17 cellular contexts compared by ENCODE assay signal in genomic region chr4:38050560-38051350, GRCh38.
DNase-seq lines count a peak whose midpoint lies in the region; ATAC-seq, FAIRE-seq and TF ChIP-seq lines count a peak whose summit lies in the region.
"Had no signal": no experiment of that assay in that cellular context is flagged by ENCODE, and none has a peak within 500 bp of the region (broad histone marks: within the 10 kb centered on the region; RNA-seq: fewer than 3 reads in every experiment).

No MANE protein-coding gene starts in this region.

- peaks cover 2% of the 10 kb centered on the region for H3K79me2 ChIP-seq in osteoblast (ENCODE audit: insufficient read depth, low read length)

- H3K4me3 ChIP-seq in osteoblast (ENCODE audit: insufficient read depth, low read length) (no peak overlapping the region), aorta (ENCODE audit: low read length in 2 of 2) (no peak overlapping the region), kidney (ENCODE audit: low read length in 2 of 2) (no peak overlapping the region)
- H3K4me3 ChIP-seq: suprapubic skin had no signal

- ATAC-seq in Right ventricle myocardium inferior = peak; percentile 43
- ATAC-seq in aorta (ENCODE audit: low FRiP score) = peak; percentile 26
- ATAC-seq: CD8-positive, alpha-beta T cell had no signal

- no peaks in the 10 kb centered on the region for H4K20me1 ChIP-seq in osteoblast (ENCODE audit: insufficient read depth, low read length)

- H3K4me1 ChIP-seq in osteoblast (ENCODE audit: insufficient read depth, low read length) = no peaks in the 10 kb centered on the region
- peaks cover 0 to 2% of the 10 kb centered on the region in 2 donors for H3K4me1 ChIP-seq in aorta (ENCODE audit: control insufficient read depth in 1 of 2, insufficient read depth in 2 of 2, low read length in 2 of 2)
- H3K4me1 ChIP-seq in kidney (ENCODE audit: control insufficient read depth in 1 of 2, insufficient read depth in 1 of 2, low read depth in 1 of 2, low read length in 2 of 2) = peaks cover 0 to 13% of the 10 kb centered on the region in 2 donors
- H3K4me1 ChIP-seq: suprapubic skin had no signal

- H3K9ac ChIP-seq in kidney (ENCODE audit: low read length in 2 of 2) = no peak overlapping the region

- 43 to 49% methylated on average over 10 of the region's 10 CpGs for WGBS in aorta, 2 donors

- FAIRE-seq in kidney (lab: Jason Lieb, UNC) = no peak
- FAIRE-seq: endometrium had no signal

- H3K27me3 ChIP-seq in osteoblast (ENCODE audit: insufficient read depth, low read length) = no peaks in the 10 kb centered on the region
- no peaks in the 10 kb centered on the region for H3K27me3 ChIP-seq in aorta (ENCODE audit: control insufficient read depth in 1 of 2, insufficient read depth in 2 of 2, low read length in 1 of 2)
- H3K27me3 ChIP-seq: suprapubic skin had no signal

- H3K27ac ChIP-seq in osteoblast (ENCODE audit: low read depth, low read length) (peak overlapping the region; percentile 5), aorta (ENCODE audit: low read depth in 1 of 2, low read length in 2 of 2) (no peak overlapping the region), kidney (ENCODE audit: low read depth in 2 of 2, low read length in 2 of 2) (peak overlapping the region in 1 of 2 donors; percentile 42)

- peak overlapping the region; percentile 14 for H2AFZ ChIP-seq in osteoblast (ENCODE audit: low read length)

- H3K9me3 ChIP-seq in osteoblast (ENCODE audit: low read depth, low read length) (no peaks in the 10 kb centered on the region), aorta (ENCODE audit: control insufficient read depth, low read length) (no peaks in the 10 kb centered on the region), kidney (ENCODE audit: control insufficient read depth in 1 of 2, low read length in 2 of 2) (no peaks in the 10 kb centered on the region)
- H3K9me3 ChIP-seq: suprapubic skin had no signal

- TF ChIP-seq CTCF in osteoblast (IDR thresholded peaks at IDR 0.05; ENCODE audit: extremely low read depth, low read depth, low read length) (no peak), kidney (IDR thresholded peaks at IDR 0.05; ENCODE audit: borderline replicate concordance, extremely low read depth, insufficient read depth) (no peak)

- H3K4me2 ChIP-seq in osteoblast (ENCODE audit: insufficient read depth, low read length) = no peak overlapping the region

- intact Hi-C loops in Right ventricle myocardium inferior (cut with DNase I) = no loop called here
- intact Hi-C loops in cardiac septum (cut with DNase I) = no loop called here
- intact Hi-C loops in aorta (cut with DNase I) = no loop called here
- intact Hi-C loops in kidney (cut with DNase I) = no loop called here

- DNase-seq in Right ventricle myocardium inferior (ENCODE audit: missing footprints) (no peak), cardiac septum (ENCODE audit: low spot score) (no peak), iris pigment epithelial cell (ENCODE audit: low read depth) (peak; percentile 47), osteoblast (ENCODE audit: insufficient read length, low spot score, missing footprints) (no peak), aorta (no peak), SK-N-DZ (ENCODE audit: low spot score) (no peak), kidney (no peak)
- DNase-seq in stimulated activated CD4-positive, alpha-beta T cell treated with anti-CD3 and anti-CD28 coated beads, Interleukin-4, amount 100 ng/mL, for 24 hours = no peak
- DNase-seq: 8988T; activated CD4-positive, alpha-beta T cell treated with anti-CD3 and anti-CD28 coated beads, Interleukin-2, amount 50 U/mL, for 1 hour; anterior cingulate cortex; CD8-positive, alpha-beta T cell; NCI-H187 treated with DMSO at 0.1 percent for 48 hours; NCI-H748 treated with DMSO at 0.1 percent for 48 hours; RPMI8226 had no signal

- H3K36me3 ChIP-seq in osteoblast (ENCODE audit: insufficient read depth, low read length) (peaks cover 17% of the 10 kb centered on the region), aorta (ENCODE audit: control insufficient read depth in 1 of 2, insufficient read depth in 2 of 2, low read length in 1 of 2) (peaks cover 2 to 5% of the 10 kb centered on the region in 2 donors), kidney (ENCODE audit: control insufficient read depth in 1 of 2, insufficient read depth in 2 of 2, low read length in 2 of 2) (peaks cover 27 to 37% of the 10 kb centered on the region in 2 donors)
